ENCODE assay signal across 8 cellular contexts in the genomic region with DNA sequence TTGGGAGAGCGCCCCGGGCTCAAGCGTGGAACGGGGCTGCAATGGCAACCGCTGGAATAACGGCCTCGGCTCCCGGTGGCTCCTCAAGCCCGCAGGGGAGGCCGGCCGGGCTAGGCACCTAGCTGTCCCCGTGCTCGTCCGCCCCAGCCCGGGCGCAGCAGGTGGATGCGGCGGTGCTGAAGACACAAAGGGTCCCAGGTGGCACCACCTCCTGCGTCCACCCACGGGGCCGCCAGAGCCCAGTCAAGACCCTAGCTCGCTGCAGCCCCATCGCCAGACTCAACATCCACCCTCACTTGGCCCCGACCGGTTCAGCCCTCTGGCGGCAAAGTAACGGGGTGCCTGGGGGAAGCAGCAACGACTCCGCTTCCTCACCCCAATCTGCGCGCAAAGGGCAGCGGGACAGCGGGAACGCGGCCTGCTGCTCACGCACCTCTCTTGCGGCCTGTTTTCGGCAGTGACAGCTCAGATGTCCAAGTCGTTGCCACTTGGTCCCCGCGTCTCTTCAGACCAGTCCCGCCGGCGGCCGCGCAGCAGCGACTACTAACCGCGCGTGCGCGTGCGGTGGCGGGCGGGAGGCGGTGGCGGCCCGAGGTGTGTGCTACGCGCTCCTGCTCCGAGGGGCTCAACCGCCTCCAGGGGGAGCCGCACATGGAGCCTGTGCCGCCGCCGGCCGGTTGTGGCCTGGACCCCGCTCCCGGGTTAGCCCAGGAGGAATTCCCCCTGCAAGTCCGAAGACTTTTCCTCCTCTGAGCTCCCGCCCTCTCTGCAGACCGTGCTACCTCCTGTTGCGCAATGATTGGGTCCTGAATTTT. TPM values are rescaled to one million over a fixed set of nuclear protein-coding genes. Genes with fewer than 3 reads are reported as not detected.
DNase-seq lines count a peak whose midpoint lies in the region; ATAC-seq and TF ChIP-seq lines count a peak whose summit lies in the region.

A gene with protein sequence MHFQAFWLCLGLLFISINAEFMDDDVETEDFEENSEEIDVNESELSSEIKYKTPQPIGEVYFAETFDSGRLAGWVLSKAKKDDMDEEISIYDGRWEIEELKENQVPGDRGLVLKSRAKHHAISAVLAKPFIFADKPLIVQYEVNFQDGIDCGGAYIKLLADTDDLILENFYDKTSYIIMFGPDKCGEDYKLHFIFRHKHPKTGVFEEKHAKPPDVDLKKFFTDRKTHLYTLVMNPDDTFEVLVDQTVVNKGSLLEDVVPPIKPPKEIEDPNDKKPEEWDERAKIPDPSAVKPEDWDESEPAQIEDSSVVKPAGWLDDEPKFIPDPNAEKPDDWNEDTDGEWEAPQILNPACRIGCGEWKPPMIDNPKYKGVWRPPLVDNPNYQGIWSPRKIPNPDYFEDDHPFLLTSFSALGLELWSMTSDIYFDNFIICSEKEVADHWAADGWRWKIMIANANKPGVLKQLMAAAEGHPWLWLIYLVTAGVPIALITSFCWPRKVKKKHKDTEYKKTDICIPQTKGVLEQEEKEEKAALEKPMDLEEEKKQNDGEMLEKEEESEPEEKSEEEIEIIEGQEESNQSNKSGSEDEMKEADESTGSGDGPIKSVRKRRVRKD (minus strand): TSS at position 545 of the 815 bp plus-strand sequence. CDS start 14,570 bp downstream, outside the sequence.

- H3K9me3 Mint-ChIP-seq in Caco-2 (ENCODE audit: unreplicated experiment): no peaks in the 10 kb centered on the region
- no peaks in the 10 kb centered on the region for H3K9me3 Mint-ChIP-seq in activated T-cell treated with anti-CD3 and anti-CD28 coated beads, Interleukin-2, amount 50 U/mL, for 72 hours
- H3K9me3 Mint-ChIP-seq in naive thymus-derived CD8-positive, alpha-beta T cell: no peaks in the 10 kb centered on the region

- H3K9ac ChIP-seq in subcutaneous abdominal adipose tissue (ENCODE audit: low read length in 5 of 5): peak within 1 kb of the TSS in 3 of 5 donors; percentile 7 to 70 (median 54)

- no TSS peak for BruUV-seq in Caco-2 (replicated peaks; lab: Mats Ljungman, UMichigan)

- H3K4me1 ChIP-seq in Caco-2: 0 out of 2 replicates have a peak, but pooled peaks cover 4% of the 10 kb centered on the region
- H3K4me1 ChIP-seq in subcutaneous abdominal adipose tissue (ENCODE audit: control insufficient read depth in 5 of 5, insufficient read depth in 5 of 5, low read length in 5 of 5): peaks cover 0 to 16% (median 16%) of the 10 kb centered on the region in 5 donors

- TF ChIP-seq CTCF in Caco-2 (IDR thresholded peaks at IDR 0.05; ENCODE audit: insufficient read depth in 1 of 2, low read depth in 1 of 2, low read length in 1 of 2, severe bottlenecking in 1 of 2, unreplicated experiment in 1 of 2) (peak; percentile 41 to 46), fibroblast of pulmonary artery (IDR thresholded peaks at IDR 0.05; ENCODE audit: low read length, missing control alignments) (peak; percentile 8)

- no peaks in the 10 kb centered on the region for H3K36me3 Mint-ChIP-seq in Caco-2 (ENCODE audit: insufficient read depth, unreplicated experiment)
- no peaks in the 10 kb centered on the region for H3K36me3 Mint-ChIP-seq in activated T-cell treated with anti-CD3 and anti-CD28 coated beads, Interleukin-2, amount 50 U/mL, for 72 hours (ENCODE audit: insufficient read depth in 2 of 2)
- no peaks in the 10 kb centered on the region for H3K36me3 Mint-ChIP-seq in naive thymus-derived CD8-positive, alpha-beta T cell

- ATAC-seq in GM21381 (IDR thresholded peaks at IDR 0.05; ENCODE audit: unreplicated experiment): peak; percentile 74
- peak; percentile 93 to 94 for ATAC-seq in activated T-cell treated with anti-CD3 and anti-CD28 coated beads, Interleukin-2, amount 50 U/mL, for 72 hours (replicated peaks in 1 of 2)
- ATAC-seq in naive thymus-derived CD8-positive, alpha-beta T cell: peak; percentile 80 to 92

- peak within 1 kb of the TSS; percentile 65 for H3K27ac Mint-ChIP-seq in Caco-2 (ENCODE audit: unreplicated experiment)
- H3K27ac Mint-ChIP-seq in activated T-cell treated with anti-CD3 and anti-CD28 coated beads, Interleukin-2, amount 50 U/mL, for 72 hours: no peak within 1 kb of the TSS
- H3K27ac Mint-ChIP-seq in naive thymus-derived CD8-positive, alpha-beta T cell: peak within 1 kb of the TSS in 1 of 10 donors; percentile 10

- H3K27me3 Mint-ChIP-seq in Caco-2 (ENCODE audit: insufficient read depth, unreplicated experiment): peaks cover 17% of the 10 kb centered on the region
- peaks cover 59% of the 10 kb centered on the region for H3K27me3 Mint-ChIP-seq in activated T-cell treated with anti-CD3 and anti-CD28 coated beads, Interleukin-2, amount 50 U/mL, for 72 hours (ENCODE audit: low read depth)
- peaks cover 28 to 63% (median 43%) of the 10 kb centered on the region in 5 donors for H3K27me3 Mint-ChIP-seq in naive thymus-derived CD8-positive, alpha-beta T cell

- intact Hi-C loops in Caco-2 (cut with micrococcal nuclease; ENCODE audit: unreplicated experiment): loop anchor here (2.0 to 5.0 kb wide), 3 partner anchors 55 to 183 kb away; partner anchors contain the start of genes ELMOD2 and SCOC

- no peaks in the 10 kb centered on the region for H3K9me3 ChIP-seq in Caco-2
- H3K9me3 ChIP-seq in subcutaneous abdominal adipose tissue (ENCODE audit: control insufficient read depth in 5 of 5, low read length in 5 of 5): no peaks in the 10 kb centered on the region

- CTCF ChIA-PET in Caco-2 (lab: Charles Lee): interaction anchor here (0.7 to 1.7 kb wide), 8 partner anchors 12 to 424 kb away, joined by 3 to 7 read pairs (median 4); partner anchors contain the start of genes ELMOD2 and SCOC

- H3K4me3 ChIP-seq in Caco-2 (ENCODE audit: low read depth, low read length) (peak within 1 kb of the TSS; percentile 82), fibroblast of pulmonary artery (replicated peaks; ENCODE audit: low read depth, low read length) (peak within 1 kb of the TSS; percentile 55), subcutaneous abdominal adipose tissue (ENCODE audit: low read depth in 1 of 5, low read length in 5 of 5) (peak within 1 kb of the TSS; percentile 59 to 92 (median 82))

- H3K27me3 ChIP-seq in Caco-2 (replicated peaks; ENCODE audit: control insufficient read depth, insufficient read depth, low read length) (no peaks in the 10 kb centered on the region), subcutaneous abdominal adipose tissue (ENCODE audit: control insufficient read depth in 5 of 5, insufficient read depth in 4 of 5, low read length in 5 of 5) (peaks cover 0 to 10% (median 8%) of the 10 kb centered on the region in 5 donors)

- POLR2A ChIA-PET in Caco-2 (lab: Charles Lee): interaction anchor here (0.6 to 1.5 kb wide), 3 partner anchors 12 to 54 kb away, joined by 3 to 6 read pairs (median 5); no protein-coding TSS in a partner anchor
- POLR2A ChIA-PET in naive thymus-derived CD8-positive, alpha-beta T cell (lab: Charles Lee): no interaction called here

- peak within 1 kb of the TSS; percentile 80 for H3K4me3 Mint-ChIP-seq in Caco-2 (ENCODE audit: unreplicated experiment)
- H3K4me3 Mint-ChIP-seq in activated T-cell treated with anti-CD3 and anti-CD28 coated beads, Interleukin-2, amount 50 U/mL, for 72 hours: peak within 1 kb of the TSS; percentile 82 to 88
- H3K4me3 Mint-ChIP-seq in naive thymus-derived CD8-positive, alpha-beta T cell: peak within 1 kb of the TSS; percentile 74 to 91 (median 86)

- H3K27ac ChIP-seq in subcutaneous abdominal adipose tissue (ENCODE audit: low read depth, low read length): no peak within 1 kb of the TSS

- DNase-seq in Caco-2 (peak; percentile 79 to 90), HT1080 (ENCODE audit: low read depth) (peak; percentile 68), NOMO-1 treated with DMSO at 0.1 percent for 48 hours (lab: John Stamatoyannopoulos, UW; ENCODE audit: unreplicated experiment) (peak; percentile 58), fibroblast of pulmonary artery (ENCODE audit: low read depth) (peak; percentile 41)
- peak; percentile 69 to 70 for DNase-seq in activated T-cell treated with anti-CD3 and anti-CD28 coated beads, Interleukin-2, amount 50 U/mL, for 72 hours
- DNase-seq in naive thymus-derived CD8-positive, alpha-beta T cell: peak; percentile 3 to 68 (median 34)

- H3K36me3 ChIP-seq in Caco-2 (ENCODE audit: control insufficient read depth, insufficient read depth, low read length): no peaks in the 10 kb centered on the region
- H3K36me3 ChIP-seq in subcutaneous abdominal adipose tissue (ENCODE audit: control insufficient read depth in 5 of 5, insufficient read depth in 5 of 5, low read length in 5 of 5): no peaks in the 10 kb centered on the region

- H3K4me1 Mint-ChIP-seq in Caco-2 (ENCODE audit: low read depth, unreplicated experiment): no peaks in the 10 kb centered on the region
- peaks cover 14% of the 10 kb centered on the region for H3K4me1 Mint-ChIP-seq in activated T-cell treated with anti-CD3 and anti-CD28 coated beads, Interleukin-2, amount 50 U/mL, for 72 hours (ENCODE audit: low read depth)
- H3K4me1 Mint-ChIP-seq in naive thymus-derived CD8-positive, alpha-beta T cell: peaks cover 3 to 12% (median 8%) of the 10 kb centered on the region in 4 donors

RNA-seq across cellular contexts. Expression of the gene that starts here (rescaled TPM):
- 2.6 and 5.5 TPM in 2 replicates for total RNA-seq in Caco-2 (2022)
- total RNA-seq in HT1080 (2014; rRNA removed; shearing (Covaris generic)): 2.9 and 3.6 TPM in 2 replicates
- polyA plus RNA-seq in HT1080 (2015; cell fraction: cytosol; rRNA removed): 1.1 and 1.4 TPM in 2 replicates
- polyA plus RNA-seq in HT1080 (2015; cell fraction: nucleus; rRNA removed): 2.7 and 3.2 TPM in 2 replicates
- under 1 TPM; 0.14 to 0.17 TPM for total RNA-seq in activated T-cell treated with anti-CD3 and anti-CD28 coated beads, Interleukin-2, amount 50 U/mL, for 72 hours
- total RNA-seq in naive thymus-derived CD8-positive, alpha-beta T cell: not detected
- under 1 TPM in 1 of 3 donors, not detected in 2; 0.11 TPM for polyA plus RNA-seq in naive thymus-derived CD8-positive, alpha-beta T cell

Comparison
In these comparisons a context has a peak if more than half of its experiments do, and no peak if none do; other contexts are left out.
1. Peak in DNase-seq and ATAC-seq in activated T-cell treated with anti-CD3 and anti-CD28 coated beads, Interleukin-2, amount 50 U/mL, for 72 hours; RNA of the gene not detected or under 1 TPM.
2. Peak in DNase-seq and ATAC-seq in naive thymus-derived CD8-positive, alpha-beta T cell; RNA of the gene not detected or under 1 TPM.
3. DNase-seq: peak in every context shown above with its lines; median percentile 84 in Caco-2; 70 in activated T-cell treated with anti-CD3 and anti-CD28 coated beads, Interleukin-2, amount 50 U/mL, for 72 hours; 68 in HT1080; 58 in NOMO-1 treated with DMSO at 0.1 percent for 48 hours; 41 in fibroblast of pulmonary artery; 34 in naive thymus-derived CD8-positive, alpha-beta T cell.